ENCODE assay signal across 8 cellular contexts in the genomic region with DNA sequence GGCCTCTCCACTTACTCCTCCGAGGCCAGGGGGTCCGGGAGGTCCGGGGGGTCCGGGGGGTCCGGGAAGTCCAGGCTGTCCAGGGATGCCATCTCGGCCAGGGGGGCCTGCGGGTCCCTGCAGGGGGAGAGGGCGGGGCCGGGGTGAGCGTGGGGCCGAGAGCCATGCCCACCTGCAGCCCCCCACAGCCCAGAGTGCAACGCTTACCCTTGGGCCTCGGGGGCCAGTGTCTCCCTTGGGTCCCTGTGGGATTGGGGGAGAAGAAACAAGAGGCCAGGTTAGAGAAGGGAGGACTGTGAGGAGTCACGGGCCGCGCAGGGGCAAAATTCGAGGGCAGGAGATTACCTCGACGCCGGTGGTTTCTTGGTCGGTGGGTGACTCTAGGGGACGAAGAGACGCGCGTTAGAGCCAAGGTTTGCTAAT. TPM values are rescaled to one million over a fixed set of nuclear protein-coding genes. Genes with fewer than 3 reads are reported as not detected.
DNase-seq lines count a peak whose midpoint lies in the region; ATAC-seq, FAIRE-seq and TF ChIP-seq lines count a peak whose summit lies in the region.

No MANE protein-coding gene starts in this region.

- H3K4me1 ChIP-seq in kidney (ENCODE audit: control insufficient read depth in 1 of 2, insufficient read depth in 1 of 2, low read depth in 1 of 2, low read length in 2 of 2) (peaks cover 5 to 6% of the 10 kb centered on the region in 2 donors), testis (peaks cover 23% of the 10 kb centered on the region)

- H3K36me3 Mint-ChIP-seq in HFFc6 (ENCODE audit: low read depth) (peaks cover 66% of the 10 kb centered on the region), endothelial cell (ENCODE audit: low read depth, unreplicated experiment) (no peaks in the 10 kb centered on the region)

- TF ChIP-seq CTCF in HFFc6 (IDR thresholded peaks at IDR 0.05) (no peak), brain microvascular endothelial cell (IDR thresholded peaks at IDR 0.05; ENCODE audit: low read depth, low read length, missing control alignments) (no peak), kidney (IDR thresholded peaks at IDR 0.05; ENCODE audit: borderline replicate concordance, extremely low read depth, insufficient read depth) (no peak), testis (IDR thresholded peaks at IDR 0.05) (no peak), endothelial cell (IDR thresholded peaks at IDR 0.05; ENCODE audit: unreplicated experiment) (no peak)

- FAIRE-seq in kidney (lab: Jason Lieb, UNC): no peak

- no peak for DNase-seq in HFFc6
- no peak for DNase-seq in brain microvascular endothelial cell
- DNase-seq in kidney: peak; percentile 84
- no peak for DNase-seq in testis
- no peak for DNase-seq in superior temporal gyrus (ENCODE audit: extremely low spot score)
- no peak for DNase-seq in DMS153 (lab: John Stamatoyannopoulos, UW)
- no peak for DNase-seq in endothelial cell (ENCODE audit: low spot score)

- no peak for ATAC-seq in GM19023 (IDR thresholded peaks at IDR 0.05; ENCODE audit: unreplicated experiment)

- H3K27me3 Mint-ChIP-seq in HFFc6 (ENCODE audit: insufficient read depth) (peaks cover 55% of the 10 kb centered on the region), endothelial cell (ENCODE audit: unreplicated experiment) (peaks cover 24% of the 10 kb centered on the region)

- H3K36me3 ChIP-seq in brain microvascular endothelial cell (replicated peaks) (peaks cover 68% of the 10 kb centered on the region), kidney (ENCODE audit: control insufficient read depth in 1 of 2, insufficient read depth in 2 of 2, low read length in 2 of 2) (peaks cover 0 to 4% of the 10 kb centered on the region in 2 donors), testis (ENCODE audit: low read depth, missing control alignments) (no peaks in the 10 kb centered on the region)

- in situ Hi-C loops in brain microvascular endothelial cell (cut with HindIII; ENCODE audit: low pct_ligation_motif_present, low sequenced_read_pairs): no loop called here

- peaks cover 21% of the 10 kb centered on the region for H3K9me3 Mint-ChIP-seq in HFFc6
- no peaks in the 10 kb centered on the region for H3K9me3 Mint-ChIP-seq in endothelial cell (ENCODE audit: unreplicated experiment)

- H3K4me1 Mint-ChIP-seq in HFFc6 (ENCODE audit: low read depth) (peaks cover 71% of the 10 kb centered on the region), endothelial cell (ENCODE audit: unreplicated experiment) (no peaks in the 10 kb centered on the region)

- H3K27ac ChIP-seq in brain microvascular endothelial cell (peak overlapping the region; percentile 98), kidney (ENCODE audit: low read depth in 2 of 2, low read length in 2 of 2) (peak overlapping the region in 1 of 2 donors; percentile 17), testis (peak overlapping the region; percentile 41 to 92)

- H3K4me3 Mint-ChIP-seq in HFFc6 (peak overlapping the region; percentile 100), endothelial cell (ENCODE audit: unreplicated experiment) (no peak overlapping the region)

- no peaks in the 10 kb centered on the region for H3K27me3 ChIP-seq in brain microvascular endothelial cell (replicated peaks)
- H3K27me3 ChIP-seq in testis: no peaks in the 10 kb centered on the region

- peak overlapping the region; percentile 100 for H3K4me3 ChIP-seq in brain microvascular endothelial cell (ENCODE audit: low read depth, low read length)
- H3K4me3 ChIP-seq in kidney (ENCODE audit: low read length in 2 of 2): peak overlapping the region in 1 of 2 donors; percentile 67
- H3K4me3 ChIP-seq in testis: peak overlapping the region; percentile 74 to 83

- intact Hi-C loops in kidney (cut with DNase I): no loop called here
- intact Hi-C loops in testis (cut with DNase I; ENCODE audit: low total_unique reads): no loop called here

- 24 to 28% methylated on average over 14 to 25 of the region's 25 CpGs for WGBS in testis, 2 donors

- peak overlapping the region; percentile 100 for H3K27ac Mint-ChIP-seq in HFFc6
- H3K27ac Mint-ChIP-seq in endothelial cell (ENCODE audit: unreplicated experiment): no peak overlapping the region

- no peak for TF ChIP-seq POLR2A in testis (IDR thresholded peaks at IDR 0.05)

- no peaks in the 10 kb centered on the region for H3K9me3 ChIP-seq in kidney (ENCODE audit: control insufficient read depth in 1 of 2, low read length in 2 of 2)
- no peaks in the 10 kb centered on the region for H3K9me3 ChIP-seq in testis

- H3K9ac ChIP-seq in kidney (ENCODE audit: low read length in 2 of 2): no peak overlapping the region

RNA-seq across cellular contexts. Expression of a gene that starts 2.2 kb away (rescaled TPM):
- 1,000 to 10,000 TPM; 4,948 to 7,804 (median 5,240) TPM for total RNA-seq in HFFc6 (2021; fragmentation: NEBNext Ultra II Directional; extraction: Animal tissue kit (Norgen Biotek cat#: 25700))
- 142 TPM for total RNA-seq in kidney
- 9.2 TPM for polyA plus RNA-seq in kidney (ENCODE audit: insufficient read depth, low read depth, low replicate concordance)
- 10 to 100 TPM; 32.5 to 35.1 TPM for total RNA-seq in testis
- polyA plus RNA-seq in testis (ENCODE audit: insufficient read depth, low read depth, low replicate concordance): 557 TPM
- total RNA-seq in endothelial cell (ENCODE audit: unreplicated experiment): 6.8 TPM

RNA-seq across cellular contexts. Expression of a gene that starts 33.4 kb away (rescaled TPM):
- total RNA-seq in HFFc6 (2021; fragmentation: NEBNext Ultra II Directional; extraction: Animal tissue kit (Norgen Biotek cat#: 25700)): under 1 TPM; 0.28 to 0.91 (median 0.76) TPM
- total RNA-seq in kidney (4.2 TPM), testis (1 to 10 TPM; 2.4 to 7.6 TPM), endothelial cell (ENCODE audit: unreplicated experiment) (not detected)
- polyA plus RNA-seq in kidney (ENCODE audit: insufficient read depth, low read depth, low replicate concordance) (5.5 TPM), testis (ENCODE audit: insufficient read depth, low read depth, low replicate concordance) (33.1 TPM)

RNA-seq across cellular contexts. Expression of a gene that starts 48.7 kb away (rescaled TPM):
- 10 to 100 TPM; 66.4 to 78.5 (median 68.7) TPM for total RNA-seq in HFFc6 (2021; fragmentation: NEBNext Ultra II Directional; extraction: Animal tissue kit (Norgen Biotek cat#: 25700))
- 64.4 TPM for total RNA-seq in kidney
- 17.1 TPM for polyA plus RNA-seq in kidney (ENCODE audit: insufficient read depth, low read depth, low replicate concordance)
- 10 to 100 TPM; 81.1 to 82.4 TPM for total RNA-seq in testis
- polyA plus RNA-seq in testis (ENCODE audit: insufficient read depth, low read depth, low replicate concordance): 49.1 TPM
- total RNA-seq in endothelial cell (ENCODE audit: unreplicated experiment): 101 TPM

Comparison
In these comparisons a context has a peak if more than half of its experiments do, and no peak if none do; other contexts are left out.
1. RNA of a gene that starts 2.2 kb away (total RNA-seq): 4,948 to 7,804 TPM in HFFc6; 142 TPM in kidney (single experiment), 32.5 to 35.1 TPM in testis and 6.8 TPM in endothelial cell (single experiment); every median in the first group is over 10 times any median in the second.